ENCODE assay signal across 11 cellular contexts in the genomic region with DNA sequence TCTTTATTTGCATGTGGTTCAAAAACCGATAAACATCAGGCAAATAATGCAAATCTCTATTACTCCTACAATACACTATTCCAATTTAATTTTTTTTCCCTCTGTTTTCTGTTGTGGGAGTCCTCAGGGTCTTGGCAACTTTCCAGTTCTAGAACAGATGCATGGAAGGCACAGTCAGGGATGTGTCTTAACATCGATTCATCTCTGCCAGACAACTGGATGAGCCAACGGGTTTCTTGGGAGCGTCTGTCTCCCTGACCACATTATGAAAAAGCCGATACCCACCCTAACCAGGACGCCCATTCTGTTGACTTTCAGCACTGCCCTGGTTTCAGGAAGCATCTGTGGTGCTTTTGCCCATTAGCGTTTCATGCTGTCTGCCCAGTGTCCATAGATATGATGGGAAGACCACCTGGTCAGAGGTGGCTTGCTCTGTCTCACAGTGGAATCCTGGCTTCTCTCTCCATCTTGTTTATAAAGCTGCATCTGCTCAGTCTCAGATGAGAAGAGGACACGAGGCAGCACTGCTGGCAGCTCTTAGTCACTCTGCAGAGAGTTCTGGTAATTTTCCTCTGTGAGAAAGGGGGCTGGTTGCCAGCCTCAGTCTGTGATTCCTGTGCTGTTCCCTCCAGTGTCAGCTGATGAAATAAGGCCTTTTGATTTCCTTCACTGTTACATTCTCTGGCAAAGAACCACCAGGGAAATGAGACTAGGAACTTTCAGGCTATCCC. TPM values are rescaled to one million over a fixed set of nuclear protein-coding genes. Genes with fewer than 3 reads are reported as not detected.
DNase-seq lines count a peak whose midpoint lies in the region; ATAC-seq, FAIRE-seq and TF ChIP-seq lines count a peak whose summit lies in the region.
"Had no signal": no experiment of that assay in that cellular context is flagged by ENCODE, and none has a peak within 500 bp of the region (broad histone marks: within the 10 kb centered on the region; RNA-seq: fewer than 3 reads in every experiment).

No MANE protein-coding gene starts in this region.

- H3K27ac ChIP-seq in ACC112 (ENCODE audit: low read depth, low read length) (peak overlapping the region; percentile 62), neural progenitor cell (no peak overlapping the region)
- H3K27ac ChIP-seq: HL-60 had no signal

- H3K27me3 Mint-ChIP-seq in neural progenitor cell (ENCODE audit: insufficient read depth, low read depth), result peaks cover 2% of the 10 kb centered on the region

- H3K4me1 ChIP-seq in ACC112 (ENCODE audit: control insufficient read depth, insufficient read depth, low read length, unreplicated experiment), result peaks cover 18% of the 10 kb centered on the region
- no peaks in the 10 kb centered on the region for H3K4me1 ChIP-seq in neural progenitor cell

- peaks cover 4% of the 10 kb centered on the region for H3K9me3 Mint-ChIP-seq in neural progenitor cell

- no peaks in the 10 kb centered on the region for H3K4me1 Mint-ChIP-seq in neural progenitor cell

- no peaks in the 10 kb centered on the region for H3K79me2 ChIP-seq in ACC112 (ENCODE audit: control insufficient read depth, insufficient read depth, low read length, unreplicated experiment)
- H3K79me2 ChIP-seq in neural progenitor cell (ENCODE audit: low read depth), result no peaks in the 10 kb centered on the region

- H3K9me3 ChIP-seq in neural progenitor cell (ENCODE audit: low read depth), result no peaks in the 10 kb centered on the region

- no peaks in the 10 kb centered on the region for H3K36me3 Mint-ChIP-seq in neural progenitor cell

- H2AFZ ChIP-seq in ACC112 (ENCODE audit: low read length, unreplicated experiment) (peak overlapping the region; percentile 62), neural progenitor cell (replicated peaks) (peak overlapping the region; percentile 9)

- H3K27me3 ChIP-seq in ACC112 (ENCODE audit: insufficient read depth, low read length), result no peaks in the 10 kb centered on the region
- no peaks in the 10 kb centered on the region for H3K27me3 ChIP-seq in neural progenitor cell

- no peak overlapping the region for H3K4me2 ChIP-seq in neural progenitor cell

- no peaks in the 10 kb centered on the region for H3F3A ChIP-seq in neural progenitor cell (ENCODE audit: low read depth)

- DNase-seq in RCC 7860 (ENCODE audit: low spot score) (no peak), fibroblast of mammary gland (ENCODE audit: low read depth) (peak; percentile 97), neural progenitor cell (ENCODE audit: low spot score) (no peak), GM19238 (ENCODE audit: insufficient read length, low spot score) (no peak), DMS153 treated with DMSO at 0.1 percent for 48 hours (lab: John Stamatoyannopoulos, UW; ENCODE audit: unreplicated experiment) (no peak)
- DNase-seq in activated T-cell treated with anti-CD3 and anti-CD28 coated beads, Interleukin-2, amount 50 U/mL, for 48 hours, result no peak
- DNase-seq: activated CD4-positive, alpha-beta T cell treated with anti-CD3 and anti-CD28 coated beads, Interleukin-2, amount 50 U/mL, for 48 hours; Calu3 had no signal

- no peak for ATAC-seq in GM21360 (IDR thresholded peaks at IDR 0.05; ENCODE audit: unreplicated experiment)

- H3K27ac Mint-ChIP-seq in neural progenitor cell, result no peak overlapping the region

- H4K20me1 ChIP-seq in neural progenitor cell (ENCODE audit: low read depth), result no peaks in the 10 kb centered on the region

- H3K9ac ChIP-seq in neural progenitor cell, result no peak overlapping the region

- no peak for TF ChIP-seq CTCF in fibroblast of mammary gland (conservative IDR thresholded peaks at IDR 0.05; ENCODE audit: control insufficient read depth, insufficient read depth, low read depth, low read length)
- TF ChIP-seq CTCF in neural progenitor cell (IDR thresholded peaks at IDR 0.05), result no peak

- peak; percentile 50 for FAIRE-seq in RCC 7860 (lab: Jason Lieb, UNC)

- H3K4me3 ChIP-seq in ACC112 (ENCODE audit: low read depth, low read length) (0 out of 2 replicates have a peak overlapping the region, but pooled peaks have one; percentile 4), fibroblast of mammary gland (ENCODE audit: control insufficient read depth, low read depth, low read length) (no peak overlapping the region), neural progenitor cell (no peak overlapping the region)

- H3K4me3 Mint-ChIP-seq in neural progenitor cell, result no peak overlapping the region

- H3K36me3 ChIP-seq in ACC112 (ENCODE audit: insufficient read depth, low read length) (no peaks in the 10 kb centered on the region), neural progenitor cell (no peaks in the 10 kb centered on the region)

RNA-seq across cellular contexts. Expression of a gene that starts 57.9 kb away (rescaled TPM):
- total RNA-seq in neural progenitor cell (ENCODE audit: low replicate concordance), result not detected in 2 replicates
- total RNA-seq: Calu3 had no signal
